ENCODE assay signal across 8 cellular contexts in the genomic region with DNA sequence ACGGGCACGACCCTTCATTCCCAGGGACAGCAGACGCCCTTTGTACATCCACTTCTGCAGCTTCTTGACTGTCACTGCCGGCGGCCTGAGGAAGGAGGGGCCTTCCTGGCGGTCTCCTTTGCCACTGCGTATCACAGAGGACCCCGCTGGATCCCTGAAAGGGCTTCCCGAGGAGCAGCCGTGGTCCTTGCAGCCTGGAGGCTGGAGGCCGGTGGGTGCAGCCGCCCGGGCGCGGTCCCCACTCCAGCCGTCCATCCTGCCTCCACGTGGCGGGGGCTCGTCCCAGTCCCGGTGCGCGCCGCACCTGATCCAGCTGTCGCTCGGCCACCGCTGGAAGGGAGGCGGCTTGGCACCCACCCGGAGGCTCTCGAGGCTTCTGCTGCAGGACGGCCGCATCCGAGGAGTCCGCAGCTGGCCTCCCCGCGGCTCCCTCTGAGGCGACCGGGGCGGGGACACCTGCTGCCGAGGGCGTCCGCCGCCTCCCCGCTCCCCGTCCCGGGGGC. TPM values are rescaled to one million over a fixed set of nuclear protein-coding genes. Genes with fewer than 3 reads are reported as not detected.
DNase-seq lines count a peak whose midpoint lies in the region; ATAC-seq and TF ChIP-seq lines count a peak whose summit lies in the region.

No MANE protein-coding gene starts in this region.

- peaks cover 19% of the 10 kb centered on the region for H3K4me1 Mint-ChIP-seq in activated T-helper 2 cell treated with anti-CD3 and anti-CD28 coated beads, Interferon-gamma antibody, Interleukin-2, Interleukin-4, amounts not matched to agents 10 μg/mL and 5 μg/mL and 100 μg/mL, durations not matched to agents 14 hours and 24 hours and 36 hours (ENCODE audit: low read depth)

- H3K9ac ChIP-seq in rectal smooth muscle tissue (ENCODE audit: low read length): peak overlapping the region; percentile 71

- peak overlapping the region; percentile 76 for H3K4me3 Mint-ChIP-seq in activated T-helper 2 cell treated with anti-CD3 and anti-CD28 coated beads, Interferon-gamma antibody, Interleukin-2, Interleukin-4, amounts not matched to agents 10 μg/mL and 5 μg/mL and 100 μg/mL, durations not matched to agents 14 hours and 24 hours and 36 hours (ENCODE audit: low read depth)

- H3K27me3 ChIP-seq in heart left ventricle: peaks cover 0 to 53% (median 8%) of the 10 kb centered on the region in 9 donors
- H3K27me3 ChIP-seq in rectal smooth muscle tissue (ENCODE audit: control insufficient read depth, insufficient read depth, low read length): peaks cover 4% of the 10 kb centered on the region

- H3K9me3 Mint-ChIP-seq in activated T-helper 2 cell treated with anti-CD3 and anti-CD28 coated beads, Interferon-gamma antibody, Interleukin-2, Interleukin-4, amounts not matched to agents 10 μg/mL and 5 μg/mL and 100 μg/mL, durations not matched to agents 14 hours and 24 hours and 36 hours: no peaks in the 10 kb centered on the region

- DNase-seq in NCI-H2196 (lab: John Stamatoyannopoulos, UW; ENCODE audit: unreplicated experiment): peak; percentile 54
- no peak for DNase-seq in NCI-H2196 treated with DMSO at 0.1 percent for 48 hours (lab: John Stamatoyannopoulos, UW; ENCODE audit: unreplicated experiment)
- DNase-seq in NCI-H526 treated with DMSO at 0.1 percent for 48 hours (lab: John Stamatoyannopoulos, UW): peak; percentile 64
- DNase-seq in activated T-helper 2 cell treated with anti-CD3 and anti-CD28 coated beads, Interferon-gamma antibody, Interleukin-2, Interleukin-4, amounts not matched to agents 10 μg/mL and 5 μg/mL and 100 μg/mL, durations not matched to agents 14 hours and 24 hours and 36 hours (ENCODE audit: low spot score): no peak
- DNase-seq in heart left ventricle: peak in 2 of 5 donors; percentile 36 to 67
- no peak for DNase-seq in NK-92 (lab: John Stamatoyannopoulos, UW; ENCODE audit: unreplicated experiment)

- H3K27ac ChIP-seq in heart left ventricle: peak overlapping the region; percentile 77 to 99 (median 94)
- peak overlapping the region; percentile 98 for H3K27ac ChIP-seq in rectal smooth muscle tissue (ENCODE audit: low read depth, low read length)

- no peak for TF ChIP-seq CTCF in heart left ventricle (IDR thresholded peaks at IDR 0.05)

- intact Hi-C loops in activated T-helper 2 cell treated with anti-CD3 and anti-CD28 coated beads, Interferon-gamma antibody, Interleukin-2, Interleukin-4, amounts not matched to agents 10 μg/mL and 5 μg/mL and 100 μg/mL, durations not matched to agents 14 hours and 24 hours and 36 hours (cut with micrococcal nuclease): loop anchor here (1.0 to 5.0 kb wide), 5 partner anchors 53 to 253 kb away; a partner anchor contains a TSS
- intact Hi-C loops in heart left ventricle (cut with DNase I): loop anchor here in 4 of 10 donors (2.0 to 5.0 kb wide), 6 partner anchors 24 to 68 kb away; a partner anchor contains a TSS

- peaks cover 2% of the 10 kb centered on the region for H3K36me3 Mint-ChIP-seq in activated T-helper 2 cell treated with anti-CD3 and anti-CD28 coated beads, Interferon-gamma antibody, Interleukin-2, Interleukin-4, amounts not matched to agents 10 μg/mL and 5 μg/mL and 100 μg/mL, durations not matched to agents 14 hours and 24 hours and 36 hours (ENCODE audit: low read depth)

- no peak overlapping the region for H3K27ac Mint-ChIP-seq in activated T-helper 2 cell treated with anti-CD3 and anti-CD28 coated beads, Interferon-gamma antibody, Interleukin-2, Interleukin-4, amounts not matched to agents 10 μg/mL and 5 μg/mL and 100 μg/mL, durations not matched to agents 14 hours and 24 hours and 36 hours

- H3K36me3 ChIP-seq in heart left ventricle: no peaks in the 10 kb centered on the region
- H3K36me3 ChIP-seq in rectal smooth muscle tissue (ENCODE audit: control insufficient read depth, insufficient read depth, low read length): no peaks in the 10 kb centered on the region

- H3K4me3 ChIP-seq in heart left ventricle (peak overlapping the region; percentile 59 to 85 (median 73)), rectal smooth muscle tissue (ENCODE audit: low read length) (peak overlapping the region; percentile 68)

- peak; percentile 47 for ATAC-seq in HG02798 (IDR thresholded peaks at IDR 0.05; ENCODE audit: poor library complexity, unreplicated experiment)
- ATAC-seq in heart left ventricle: peak in 3 of 4 donors; percentile 9 to 37 (median 10)

- 0 to 1% (median 0%) methylated on average over 15 to 45 of the region's 45 CpGs for whole genome bisulfite sequencing in heart left ventricle, 4 donors

- no peaks in the 10 kb centered on the region for H3K9me3 ChIP-seq in heart left ventricle

- TF ChIP-seq POLR2A in heart left ventricle (IDR thresholded peaks at IDR 0.05): no peak

- peaks cover 20% of the 10 kb centered on the region for H3K27me3 Mint-ChIP-seq in activated T-helper 2 cell treated with anti-CD3 and anti-CD28 coated beads, Interferon-gamma antibody, Interleukin-2, Interleukin-4, amounts not matched to agents 10 μg/mL and 5 μg/mL and 100 μg/mL, durations not matched to agents 14 hours and 24 hours and 36 hours (ENCODE audit: low read depth)

- H3K4me1 ChIP-seq in heart left ventricle: peaks cover 0 to 18% (median 4%) of the 10 kb centered on the region in 12 donors
- peaks cover 7% of the 10 kb centered on the region for H3K4me1 ChIP-seq in rectal smooth muscle tissue (ENCODE audit: control insufficient read depth, insufficient read depth, low read length)

RNA-seq across cellular contexts. Expression of a gene that starts 0.4 kb away (rescaled TPM):
- 1.9 and 2.1 TPM in 2 replicates for total RNA-seq in activated T-helper 2 cell treated with anti-CD3 and anti-CD28 coated beads, Interferon-gamma antibody, Interleukin-2, Interleukin-4, amounts not matched to agents 10 μg/mL and 5 μg/mL and 100 μg/mL, durations not matched to agents 14 hours and 24 hours and 36 hours
- total RNA-seq in heart left ventricle: 10 to 100 TPM; 15.1 to 25.8 (median 23.0) TPM
- 1 to 10 TPM; 2.4 to 6.0 TPM for polyA plus RNA-seq in heart left ventricle

RNA-seq across cellular contexts. Expression of a gene that starts 59.0 kb away (rescaled TPM):
- total RNA-seq in activated T-helper 2 cell treated with anti-CD3 and anti-CD28 coated beads, Interferon-gamma antibody, Interleukin-2, Interleukin-4, amounts not matched to agents 10 μg/mL and 5 μg/mL and 100 μg/mL, durations not matched to agents 14 hours and 24 hours and 36 hours: 23.9 and 25.8 TPM in 2 replicates
- total RNA-seq in heart left ventricle: 10 to 100 TPM; 11.4 to 23.2 (median 17.0) TPM
- 10 to 100 TPM; 16.5 to 22.6 TPM for polyA plus RNA-seq in heart left ventricle

Comparison
In these comparisons a context has a peak if more than half of its experiments do, and no peak if none do; other contexts are left out.
1. DNase-seq: peak in NCI-H2196 (single experiment) and NCI-H526 treated with DMSO at 0.1 percent for 48 hours (single experiment); none in NCI-H2196 treated with DMSO at 0.1 percent for 48 hours (single experiment), activated T-helper 2 cell treated with anti-CD3 and anti-CD28 coated beads, Interferon-gamma antibody, Interleukin-2, Interleukin-4, amounts not matched to agents 10 μg/mL and 5 μg/mL and 100 μg/mL, durations not matched to agents 14 hours and 24 hours and 36 hours (single experiment) and NK-92 (single experiment).